In the genomic region with DNA sequence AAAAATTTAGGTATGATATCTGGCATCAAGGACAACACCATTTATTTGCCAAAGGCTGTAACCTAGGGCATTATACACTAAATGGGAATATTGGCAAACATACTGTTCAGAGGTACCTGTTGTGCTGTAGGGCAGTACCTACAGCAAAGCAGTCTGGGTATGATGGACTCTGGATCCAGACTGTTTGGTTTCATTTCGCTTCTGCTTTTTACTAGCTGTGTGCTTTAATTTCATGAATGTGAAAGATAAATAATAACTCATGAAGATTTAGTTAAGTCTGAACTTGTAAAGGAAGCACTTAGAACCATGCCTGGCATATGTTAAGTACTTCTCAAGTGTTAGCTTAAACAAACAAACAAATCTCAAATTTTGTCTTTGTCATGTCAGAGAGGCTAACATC, we compare ENCODE assay signal across 1 cellular context.
A peak's percentile ranks its signal among the peaks of the same experiment; 100 is the strongest.
TF ChIP-seq lines count a peak whose summit lies in the region.

No MANE protein-coding gene starts in this region.

TF ChIP-seq in HepG2, 621 proteins besides CTCF, POLR2A, EP300 and RAD21 (continued from another document and continues in another):
- TF ChIP-seq ZBTB44 (CRISPR knock-in tag; IDR thresholded peaks at IDR 0.05): no peak
- TF ChIP-seq ZNF33A (CRISPR knock-in tag; IDR thresholded peaks at IDR 0.05; ENCODE audit: borderline replicate concordance): no peak
- TF ChIP-seq, protein P1, sequence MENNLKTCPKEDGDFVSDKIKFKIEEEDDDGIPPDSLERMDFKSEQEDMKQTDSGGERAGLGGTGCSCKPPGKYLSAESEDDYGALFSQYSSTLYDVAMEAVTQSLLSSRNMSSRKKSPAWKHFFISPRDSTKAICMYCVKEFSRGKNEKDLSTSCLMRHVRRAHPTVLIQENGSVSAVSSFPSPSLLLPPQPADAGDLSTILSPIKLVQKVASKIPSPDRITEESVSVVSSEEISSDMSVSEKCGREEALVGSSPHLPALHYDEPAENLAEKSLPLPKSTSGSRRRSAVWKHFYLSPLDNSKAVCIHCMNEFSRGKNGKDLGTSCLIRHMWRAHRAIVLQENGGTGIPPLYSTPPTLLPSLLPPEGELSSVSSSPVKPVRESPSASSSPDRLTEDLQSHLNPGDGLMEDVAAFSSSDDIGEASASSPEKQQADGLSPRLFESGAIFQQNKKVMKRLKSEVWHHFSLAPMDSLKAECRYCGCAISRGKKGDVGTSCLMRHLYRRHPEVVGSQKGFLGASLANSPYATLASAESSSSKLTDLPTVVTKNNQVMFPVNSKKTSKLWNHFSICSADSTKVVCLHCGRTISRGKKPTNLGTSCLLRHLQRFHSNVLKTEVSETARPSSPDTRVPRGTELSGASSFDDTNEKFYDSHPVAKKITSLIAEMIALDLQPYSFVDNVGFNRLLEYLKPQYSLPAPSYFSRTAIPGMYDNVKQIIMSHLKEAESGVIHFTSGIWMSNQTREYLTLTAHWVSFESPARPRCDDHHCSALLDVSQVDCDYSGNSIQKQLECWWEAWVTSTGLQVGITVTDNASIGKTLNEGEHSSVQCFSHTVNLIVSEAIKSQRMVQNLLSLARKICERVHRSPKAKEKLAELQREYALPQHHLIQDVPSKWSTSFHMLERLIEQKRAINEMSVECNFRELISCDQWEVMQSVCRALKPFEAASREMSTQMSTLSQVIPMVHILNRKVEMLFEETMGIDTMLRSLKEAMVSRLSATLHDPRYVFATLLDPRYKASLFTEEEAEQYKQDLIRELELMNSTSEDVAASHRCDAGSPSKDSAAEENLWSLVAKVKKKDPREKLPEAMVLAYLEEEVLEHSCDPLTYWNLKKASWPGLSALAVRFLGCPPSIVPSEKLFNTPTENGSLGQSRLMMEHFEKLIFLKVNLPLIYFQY (CRISPR knock-in tag; IDR thresholded peaks at IDR 0.05; ENCODE audit: borderline replicate concordance): no peak
- TF ChIP-seq SAP130 (CRISPR knock-in tag; IDR thresholded peaks at IDR 0.05; ENCODE audit: low read depth): peak; percentile 35; the same call in 1 of the 2 replicates
- TF ChIP-seq BRF2 (CRISPR knock-in tag; IDR thresholded peaks at IDR 0.05): no peak
- TF ChIP-seq ZNF333 (CRISPR knock-in tag; IDR thresholded peaks at IDR 0.05; ENCODE audit: borderline replicate concordance): no peak
- TF ChIP-seq ATF1 (CRISPR knock-in tag; IDR thresholded peaks at IDR 0.05): no peak
- TF ChIP-seq, protein P2, sequence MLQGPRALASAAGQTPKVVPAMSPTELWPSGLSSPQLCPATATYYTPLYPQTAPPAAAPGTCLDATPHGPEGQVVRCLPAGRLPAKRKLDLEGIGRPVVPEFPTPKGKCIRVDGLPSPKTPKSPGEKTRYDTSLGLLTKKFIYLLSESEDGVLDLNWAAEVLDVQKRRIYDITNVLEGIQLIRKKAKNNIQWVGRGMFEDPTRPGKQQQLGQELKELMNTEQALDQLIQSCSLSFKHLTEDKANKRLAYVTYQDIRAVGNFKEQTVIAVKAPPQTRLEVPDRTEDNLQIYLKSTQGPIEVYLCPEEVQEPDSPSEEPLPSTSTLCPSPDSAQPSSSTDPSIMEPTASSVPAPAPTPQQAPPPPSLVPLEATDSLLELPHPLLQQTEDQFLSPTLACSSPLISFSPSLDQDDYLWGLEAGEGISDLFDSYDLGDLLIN (CRISPR knock-in tag; IDR thresholded peaks at IDR 0.05; ENCODE audit: borderline replicate concordance): no peak
- no peak for TF ChIP-seq ZMAT5 (CRISPR knock-in tag; IDR thresholded peaks at IDR 0.05; ENCODE audit: borderline replicate concordance, low read depth)
- TF ChIP-seq ZBTB21 (CRISPR knock-in tag; IDR thresholded peaks at IDR 0.05): no peak
- no peak for TF ChIP-seq CBX1 (IDR thresholded peaks at IDR 0.05; ENCODE audit: low read depth)
- no peak for TF ChIP-seq GLI4 (CRISPR knock-in tag; IDR thresholded peaks at IDR 0.05; ENCODE audit: borderline replicate concordance)
- TF ChIP-seq SNAPC5 (CRISPR knock-in tag; IDR thresholded peaks at IDR 0.05; ENCODE audit: borderline replicate concordance): no peak
- TF ChIP-seq, protein P3, sequence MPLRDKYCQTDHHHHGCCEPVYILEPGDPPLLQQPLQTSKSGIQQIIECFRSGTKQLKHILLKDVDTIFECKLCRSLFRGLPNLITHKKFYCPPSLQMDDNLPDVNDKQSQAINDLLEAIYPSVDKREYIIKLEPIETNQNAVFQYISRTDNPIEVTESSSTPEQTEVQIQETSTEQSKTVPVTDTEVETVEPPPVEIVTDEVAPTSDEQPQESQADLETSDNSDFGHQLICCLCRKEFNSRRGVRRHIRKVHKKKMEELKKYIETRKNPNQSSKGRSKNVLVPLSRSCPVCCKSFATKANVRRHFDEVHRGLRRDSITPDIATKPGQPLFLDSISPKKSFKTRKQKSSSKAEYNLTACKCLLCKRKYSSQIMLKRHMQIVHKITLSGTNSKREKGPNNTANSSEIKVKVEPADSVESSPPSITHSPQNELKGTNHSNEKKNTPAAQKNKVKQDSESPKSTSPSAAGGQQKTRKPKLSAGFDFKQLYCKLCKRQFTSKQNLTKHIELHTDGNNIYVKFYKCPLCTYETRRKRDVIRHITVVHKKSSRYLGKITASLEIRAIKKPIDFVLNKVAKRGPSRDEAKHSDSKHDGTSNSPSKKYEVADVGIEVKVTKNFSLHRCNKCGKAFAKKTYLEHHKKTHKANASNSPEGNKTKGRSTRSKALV (CRISPR knock-in tag; IDR thresholded peaks at IDR 0.05): 0 out of 2 replicates have a peak, but pooled peaks have one; percentile 13
- TF ChIP-seq, protein P4, sequence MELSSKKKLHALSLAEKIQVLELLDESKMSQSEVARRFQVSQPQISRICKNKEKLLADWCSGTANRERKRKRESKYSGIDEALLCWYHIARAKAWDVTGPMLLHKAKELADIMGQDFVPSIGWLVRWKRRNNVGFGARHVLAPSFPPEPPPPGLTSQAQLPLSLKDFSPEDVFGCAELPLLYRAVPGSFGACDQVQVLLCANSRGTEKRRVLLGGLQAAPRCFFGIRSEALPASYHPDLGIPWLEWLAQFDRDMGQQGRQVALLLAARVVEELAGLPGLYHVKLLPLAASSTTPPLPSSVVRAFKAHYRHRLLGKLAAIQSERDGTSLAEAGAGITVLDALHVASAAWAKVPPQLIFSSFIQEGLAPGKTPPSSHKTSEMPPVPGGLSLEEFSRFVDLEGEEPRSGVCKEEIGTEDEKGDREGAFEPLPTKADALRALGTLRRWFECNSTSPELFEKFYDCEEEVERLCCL (CRISPR knock-in tag; IDR thresholded peaks at IDR 0.05; ENCODE audit: borderline replicate concordance): no peak
- no peak for TF ChIP-seq ZEB1 (IDR thresholded peaks at IDR 0.05; ENCODE audit: insufficient replicate concordance, low read depth)
- TF ChIP-seq ZNF564 (CRISPR knock-in tag; IDR thresholded peaks at IDR 0.05): no peak
- TF ChIP-seq ZNF550 (CRISPR knock-in tag; IDR thresholded peaks at IDR 0.05; ENCODE audit: borderline replicate concordance): no peak
- no peak for TF ChIP-seq ZNF749 (CRISPR knock-in tag; IDR thresholded peaks at IDR 0.05; ENCODE audit: borderline replicate concordance)
- TF ChIP-seq NFYB (CRISPR knock-in tag; IDR thresholded peaks at IDR 0.05): no peak
- no peak for TF ChIP-seq MIER2 (CRISPR knock-in tag; IDR thresholded peaks at IDR 0.05)
- TF ChIP-seq, protein P5, sequence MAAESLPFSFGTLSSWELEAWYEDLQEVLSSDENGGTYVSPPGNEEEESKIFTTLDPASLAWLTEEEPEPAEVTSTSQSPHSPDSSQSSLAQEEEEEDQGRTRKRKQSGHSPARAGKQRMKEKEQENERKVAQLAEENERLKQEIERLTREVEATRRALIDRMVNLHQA (CRISPR knock-in tag; IDR thresholded peaks at IDR 0.05): no peak
- no peak for TF ChIP-seq KDM5B (CRISPR knock-in tag; IDR thresholded peaks at IDR 0.05; ENCODE audit: borderline replicate concordance)
- no peak for TF ChIP-seq BRCA1 (CRISPR knock-in tag; IDR thresholded peaks at IDR 0.05)
- TF ChIP-seq ETS1 (CRISPR knock-in tag; IDR thresholded peaks at IDR 0.05): no peak
- TF ChIP-seq, protein P6, sequence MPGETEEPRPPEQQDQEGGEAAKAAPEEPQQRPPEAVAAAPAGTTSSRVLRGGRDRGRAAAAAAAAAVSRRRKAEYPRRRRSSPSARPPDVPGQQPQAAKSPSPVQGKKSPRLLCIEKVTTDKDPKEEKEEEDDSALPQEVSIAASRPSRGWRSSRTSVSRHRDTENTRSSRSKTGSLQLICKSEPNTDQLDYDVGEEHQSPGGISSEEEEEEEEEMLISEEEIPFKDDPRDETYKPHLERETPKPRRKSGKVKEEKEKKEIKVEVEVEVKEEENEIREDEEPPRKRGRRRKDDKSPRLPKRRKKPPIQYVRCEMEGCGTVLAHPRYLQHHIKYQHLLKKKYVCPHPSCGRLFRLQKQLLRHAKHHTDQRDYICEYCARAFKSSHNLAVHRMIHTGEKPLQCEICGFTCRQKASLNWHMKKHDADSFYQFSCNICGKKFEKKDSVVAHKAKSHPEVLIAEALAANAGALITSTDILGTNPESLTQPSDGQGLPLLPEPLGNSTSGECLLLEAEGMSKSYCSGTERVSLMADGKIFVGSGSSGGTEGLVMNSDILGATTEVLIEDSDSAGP (CRISPR knock-in tag; IDR thresholded peaks at IDR 0.05; ENCODE audit: borderline replicate concordance): no peak
- TF ChIP-seq RBFOX2 (IDR thresholded peaks at IDR 0.05; ENCODE audit: low read depth, low read length): peak; percentile 3; the same call in 1 of the 2 replicates
- TF ChIP-seq ZNF674 (CRISPR knock-in tag; IDR thresholded peaks at IDR 0.05; ENCODE audit: low read depth): no peak
- TF ChIP-seq CREM (IDR thresholded peaks at IDR 0.05): no peak
- TF ChIP-seq CREM (CRISPR knock-in tag; IDR thresholded peaks at IDR 0.05): no peak
- no peak for TF ChIP-seq ZIK1 (CRISPR knock-in tag; IDR thresholded peaks at IDR 0.05; ENCODE audit: borderline replicate concordance, low read depth)
- no peak for TF ChIP-seq SRSF4 (IDR thresholded peaks at IDR 0.05; ENCODE audit: low read depth, low read length, poor library complexity, severe bottlenecking)
- no peak for TF ChIP-seq PRDM10 (CRISPR knock-in tag; IDR thresholded peaks at IDR 0.05; ENCODE audit: low read depth)
- no peak for TF ChIP-seq ZNF678 (CRISPR knock-in tag; IDR thresholded peaks at IDR 0.05)
- no peak for TF ChIP-seq AGO2 (optimal IDR thresholded peaks at IDR 0.05; ENCODE audit: low read depth, low read length)
- no peak for TF ChIP-seq AGO1 (IDR thresholded peaks at IDR 0.05; ENCODE audit: low read depth, low read length, poor library complexity, severe bottlenecking)
